ENCODE assay signal across 17 cellular contexts in the genomic region with DNA sequence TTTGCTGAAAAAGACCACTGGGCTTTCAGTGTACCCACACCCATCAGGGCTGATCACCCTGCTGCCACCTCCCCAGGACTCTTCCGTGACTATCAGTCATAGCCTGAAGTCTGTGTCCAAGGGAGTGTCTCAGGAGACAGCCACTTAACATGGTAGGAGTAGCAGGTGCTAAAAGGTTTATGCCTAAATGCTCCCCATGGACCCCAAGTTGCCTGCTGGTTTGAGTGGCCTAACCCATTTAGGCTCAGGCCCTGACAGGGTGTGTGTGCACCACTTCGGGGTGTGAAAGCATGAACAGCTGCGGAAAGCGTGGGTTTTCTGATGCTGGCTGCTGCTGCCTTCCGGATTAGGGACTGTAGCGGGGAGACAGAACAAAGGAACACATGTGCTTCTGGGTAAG.
DNase-seq lines count a peak whose midpoint lies in the region; ATAC-seq and TF ChIP-seq lines count a peak whose summit lies in the region.
"Had no signal": no experiment of that assay in that cellular context is flagged by ENCODE, and none has a peak within 500 bp of the region (broad histone marks: within the 10 kb centered on the region; RNA-seq: fewer than 3 reads in every experiment).

No MANE protein-coding gene starts in this region.

- H3K4me1 Mint-ChIP-seq in activated CD8-positive, alpha-beta T cell treated with anti-CD3 and anti-CD28 coated beads for 36 hours (ENCODE audit: low read depth), result peaks cover 40% of the 10 kb centered on the region
- H3K4me1 Mint-ChIP-seq in neural crest cell, result peaks cover 55% of the 10 kb centered on the region

- no peak for ATAC-seq in activated CD8-positive, alpha-beta T cell treated with anti-CD3 and anti-CD28 coated beads for 36 hours
- ATAC-seq: GM12878; stimulated activated memory B cell treated with anti-CD40 and anti-IgM and Interleukin-4, amounts not matched to agents 10 μg/mL and 1 μg/mL and 100 μg/mL, for 72 hours had no signal

- H3K4me3 Mint-ChIP-seq in activated CD8-positive, alpha-beta T cell treated with anti-CD3 and anti-CD28 coated beads for 36 hours, result no peak overlapping the region
- peak overlapping the region; percentile 35 for H3K4me3 Mint-ChIP-seq in neural crest cell
- H3K4me3 Mint-ChIP-seq: activated naive CD4-positive, alpha-beta T cell treated with anti-CD3 and anti-CD28 coated beads for 36 hours; nephron; stimulated activated memory B cell treated with anti-CD40 and anti-IgM and Interleukin-4, amounts not matched to agents 10 μg/mL and 1 μg/mL and 100 μg/mL, for 72 hours had no signal

- DNase-seq in NCI-H1417 (lab: John Stamatoyannopoulos, UW), result peak; percentile 47 to 85 (median 63)
- no peak for DNase-seq in NCI-H1417 treated with DMSO at 0.1 percent for 48 hours (lab: John Stamatoyannopoulos, UW)
- peak; percentile 85 for DNase-seq in NCI-H1436 (lab: John Stamatoyannopoulos, UW)
- no peak for DNase-seq in activated CD8-positive, alpha-beta T cell treated with anti-CD3 and anti-CD28 coated beads for 36 hours
- DNase-seq in neural crest cell (ENCODE audit: low read depth, low spot score), result no peak
- DNase-seq in NCI-H2029 (lab: John Stamatoyannopoulos, UW), result no peak
- no peak for DNase-seq in pons (ENCODE audit: low spot score)
- no peak for DNase-seq in DMS 273 treated with DMSO at 0.1 percent for 48 hours (lab: John Stamatoyannopoulos, UW)
- DNase-seq: activated CD4-positive, CD25-positive, alpha-beta regulatory T cell treated with anti-CD3 and anti-CD28 coated beads, Interleukin-2, amount 50 U/mL, for 72 hours; activated naive CD4-positive, alpha-beta T cell treated with anti-CD3 and anti-CD28 coated beads for 36 hours; GDM1; NCI-H526 treated with DMSO at 0.1 percent for 48 hours; T-helper 9 cell; thyroid gland had no signal

- peak overlapping the region; percentile 28 for H3K27ac Mint-ChIP-seq in activated CD8-positive, alpha-beta T cell treated with anti-CD3 and anti-CD28 coated beads for 36 hours
- no peak overlapping the region for H3K27ac Mint-ChIP-seq in neural crest cell (ENCODE audit: unreplicated experiment)
- H3K27ac Mint-ChIP-seq: activated naive CD4-positive, alpha-beta T cell treated with anti-CD3 and anti-CD28 coated beads for 36 hours; stimulated activated memory B cell treated with anti-CD40 and anti-IgM and Interleukin-4, amounts not matched to agents 10 μg/mL and 1 μg/mL and 100 μg/mL, for 72 hours had no signal

- intact Hi-C loops in activated CD8-positive, alpha-beta T cell treated with anti-CD3 and anti-CD28 coated beads for 36 hours (cut with micrococcal nuclease), result loop anchor here (10.0 kb wide), 2 partner anchors 193 to 753 kb away; a partner anchor contains a TSS

- TF ChIP-seq CTCF in activated CD8-positive, alpha-beta T cell treated with anti-CD3 and anti-CD28 coated beads for 36 hours (IDR thresholded peaks at IDR 0.05), result no peak
- no peak for TF ChIP-seq CTCF in neural crest cell (conservative IDR thresholded peaks at IDR 0.05)

- CTCF ChIA-PET in activated CD8-positive, alpha-beta T cell treated with anti-CD3 and anti-CD28 coated beads for 36 hours (lab: Charles Lee), result interaction anchor here (1.4 to 1.5 kb wide), 3 partner anchors 44 to 598 kb away, joined by 3 to 4 read pairs (median 4); no protein-coding TSS in a partner anchor

- H3K36me3 Mint-ChIP-seq in activated CD8-positive, alpha-beta T cell treated with anti-CD3 and anti-CD28 coated beads for 36 hours (ENCODE audit: low read depth), result peaks cover 20% of the 10 kb centered on the region
- peaks cover 3% of the 10 kb centered on the region for H3K36me3 Mint-ChIP-seq in neural crest cell (ENCODE audit: low read depth)

- no peaks in the 10 kb centered on the region for H3K9me3 Mint-ChIP-seq in activated CD8-positive, alpha-beta T cell treated with anti-CD3 and anti-CD28 coated beads for 36 hours
- no peaks in the 10 kb centered on the region for H3K9me3 Mint-ChIP-seq in neural crest cell
- H3K9me3 Mint-ChIP-seq: activated naive CD4-positive, alpha-beta T cell treated with anti-CD3 and anti-CD28 coated beads for 36 hours; nephron; stimulated activated memory B cell treated with anti-CD40 and anti-IgM and Interleukin-4, amounts not matched to agents 10 μg/mL and 1 μg/mL and 100 μg/mL, for 72 hours had no signal

- no peaks in the 10 kb centered on the region for H3K27me3 Mint-ChIP-seq in activated CD8-positive, alpha-beta T cell treated with anti-CD3 and anti-CD28 coated beads for 36 hours
- H3K27me3 Mint-ChIP-seq in neural crest cell (ENCODE audit: low read depth), result no peaks in the 10 kb centered on the region
- H3K27me3 Mint-ChIP-seq: stimulated activated memory B cell treated with anti-CD40 and anti-IgM and Interleukin-4, amounts not matched to agents 10 μg/mL and 1 μg/mL and 100 μg/mL, for 72 hours had no signal

- POLR2A ChIA-PET in activated CD8-positive, alpha-beta T cell treated with anti-CD3 and anti-CD28 coated beads for 36 hours (lab: Charles Lee), result interaction anchor here (0.8 kb wide), 1 partner anchor 9 kb away, joined by 3 read pairs; no protein-coding TSS in a partner anchor

Comparison
In these comparisons a context has a peak if more than half of its experiments do, and no peak if none do; other contexts are left out.
1. DNase-seq: peak in NCI-H1417 (3 of 3) and NCI-H1436 (single experiment); none in NCI-H1417 treated with DMSO at 0.1 percent for 48 hours (single experiment), activated CD8-positive, alpha-beta T cell treated with anti-CD3 and anti-CD28 coated beads for 36 hours (single experiment), neural crest cell (single experiment), NCI-H2029 (single experiment), pons (single experiment) and DMS 273 treated with DMSO at 0.1 percent for 48 hours (single experiment).